In the genomic region with DNA sequence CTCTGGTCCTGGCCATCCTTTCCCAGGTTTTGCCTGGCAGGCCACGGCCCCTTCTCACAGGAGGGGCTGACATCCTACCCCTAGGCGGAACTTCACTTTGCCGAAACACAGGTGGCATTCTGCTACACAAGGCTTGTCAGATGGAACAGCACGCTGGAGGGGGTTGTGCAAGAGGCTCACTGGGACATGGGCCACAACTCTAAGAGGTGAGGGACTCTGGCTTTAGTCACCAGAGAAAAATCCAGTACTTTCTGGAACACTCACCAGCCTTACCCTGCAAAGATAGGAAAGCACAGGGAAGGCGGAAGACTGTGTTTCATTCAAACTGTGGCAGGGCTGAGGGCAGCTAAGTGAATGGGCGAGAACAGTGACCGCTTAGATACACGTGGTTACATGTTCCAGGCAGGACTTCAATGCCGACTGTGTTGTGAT, we compare ENCODE assay signal across 11 cellular contexts. TPM values are rescaled to one million over a fixed set of nuclear protein-coding genes. Genes with fewer than 3 reads are reported as not detected.
DNase-seq lines count a peak whose midpoint lies in the region; ATAC-seq and TF ChIP-seq lines count a peak whose summit lies in the region.
"Had no signal": no experiment of that assay in that cellular context is flagged by ENCODE, and none has a peak within 500 bp of the region (broad histone marks: within the 10 kb centered on the region; RNA-seq: fewer than 3 reads in every experiment).

No MANE protein-coding gene starts in this region.

- DNase-seq in PC-3 (peak; percentile 97), endodermal cell (no peak), medulla oblongata (ENCODE audit: extremely low spot score) (peak; percentile 62), upper lobe of right lung (peak; percentile 83), NCI-H1048 (lab: John Stamatoyannopoulos, UW) (no peak), NCI-H526 treated with DMSO at 0.1 percent for 48 hours (lab: John Stamatoyannopoulos, UW) (no peak), middle frontal gyrus (ENCODE audit: extremely low spot score, low spot score) (no peak)
- DNase-seq: activated CD4-positive, alpha-beta T cell treated with anti-CD3 and anti-CD28 coated beads, Interleukin-2, amount 10 ng/mL, durations not matched to agents 7 days and 5 days; NCI-H2227 treated with DMSO at 0.1 percent for 48 hours; spleen had no signal

- no peaks in the 10 kb centered on the region for H3K9me2 ChIP-seq in PC-3 (replicated peaks; ENCODE audit: low read length)

- peaks cover 65% of the 10 kb centered on the region for H3K4me1 ChIP-seq in PC-3 (ENCODE audit: insufficient read depth, low read length)
- peaks cover 15% of the 10 kb centered on the region for H3K4me1 ChIP-seq in endodermal cell (ENCODE audit: control insufficient read depth, insufficient read depth, low read length)
- H3K4me1 ChIP-seq in upper lobe of right lung = peaks cover 73% of the 10 kb centered on the region

- H2AFZ ChIP-seq in PC-3 (ENCODE audit: low read length) = no peak overlapping the region; the same call in 1 of the 2 replicates

- peak overlapping the region; percentile 75 for H3K4me2 ChIP-seq in PC-3 (ENCODE audit: low read length)

- H3K27me3 Mint-ChIP-seq in endodermal cell (ENCODE audit: insufficient read depth) = no peaks in the 10 kb centered on the region

- CTCF ChIA-PET in PC-3 (lab: Charles Lee) = no interaction called here

- H3K27me3 ChIP-seq in PC-3 (ENCODE audit: low read length) (no peaks in the 10 kb centered on the region), endodermal cell (ENCODE audit: control insufficient read depth, insufficient read depth, low read length, poor library complexity, severe bottlenecking) (no peaks in the 10 kb centered on the region), upper lobe of right lung (no peaks in the 10 kb centered on the region)
- H3K27me3 ChIP-seq: spleen had no signal

- H3K9me3 ChIP-seq in PC-3 (ENCODE audit: low read length) (no peaks in the 10 kb centered on the region), endodermal cell (ENCODE audit: control insufficient read depth, low read length) (no peaks in the 10 kb centered on the region), upper lobe of right lung (no peaks in the 10 kb centered on the region)
- H3K9me3 ChIP-seq: spleen had no signal

- H4K20me1 ChIP-seq in PC-3 (ENCODE audit: low read length) = no peaks in the 10 kb centered on the region

- ATAC-seq in PC-3 (peak; percentile 35), upper lobe of right lung (peak; percentile 80), HG03469 (IDR thresholded peaks at IDR 0.05; ENCODE audit: unreplicated experiment) (no peak)

- POLR2A ChIA-PET in PC-3 (lab: Charles Lee; ENCODE audit: unreplicated experiment) = interaction anchor here (0.6 to 0.7 kb wide), 2 partner anchors 87 to 1838 kb away, joined by 3 to 8 read pairs; no protein-coding TSS in a partner anchor

- H3K27ac ChIP-seq in PC-3 (ENCODE audit: low read length) (peak overlapping the region; percentile 95), endodermal cell (ENCODE audit: low read depth, low read length) (no peak overlapping the region), upper lobe of right lung (peak overlapping the region; percentile 42)

- peaks cover 22% of the 10 kb centered on the region for H3K36me3 Mint-ChIP-seq in endodermal cell (ENCODE audit: low read depth)

- no peak for TF ChIP-seq CTCF in PC-3 (conservative IDR thresholded peaks at IDR 0.05; ENCODE audit: low read depth, low read length)
- no peak for TF ChIP-seq CTCF in endodermal cell (conservative IDR thresholded peaks at IDR 0.05)
- TF ChIP-seq CTCF in upper lobe of right lung (IDR thresholded peaks at IDR 0.05) = no peak

- intact Hi-C loops in PC-3 (cut with micrococcal nuclease) (loop anchor here (1.0 kb wide), 1 partner anchor 12 kb away; no protein-coding TSS in a partner anchor), upper lobe of right lung (cut with DNase I) (no loop called here)

- BruUV-seq in PC-3 (replicated peaks; lab: Mats Ljungman, UMichigan) = no TSS peak

- peak overlapping the region; percentile 14; the same call in 1 of the 2 replicates for H3K4me3 ChIP-seq in PC-3 (ENCODE audit: low read length)
- no peak overlapping the region for H3K4me3 ChIP-seq in endodermal cell (ENCODE audit: low read length)
- no peak overlapping the region for H3K4me3 ChIP-seq in upper lobe of right lung
- H3K4me3 ChIP-seq: spleen had no signal

- WGBS in endodermal cell (ENCODE audit: insufficient coverage in 1 of 2, insufficient read length in 1 of 2), 2 experiments = 92 to 94% methylated on average over 6 to 9 of the region's 9 CpGs

- no peaks in the 10 kb centered on the region for H3K9me3 Mint-ChIP-seq in endodermal cell
- H3K9me3 Mint-ChIP-seq: activated CD4-positive, alpha-beta T cell treated with anti-CD3 and anti-CD28 coated beads, Interleukin-2, amount 10 ng/mL, durations not matched to agents 7 days and 5 days had no signal

- peaks cover 90% of the 10 kb centered on the region for H3K79me2 ChIP-seq in PC-3 (ENCODE audit: low read length)

- peaks cover 21% of the 10 kb centered on the region for H3K4me1 Mint-ChIP-seq in endodermal cell

- H3K9ac ChIP-seq in PC-3 (ENCODE audit: low read length) = peak overlapping the region; percentile 87
- H3K9ac ChIP-seq in endodermal cell (ENCODE audit: extremely low read depth, low read length, poor library complexity, severe bottlenecking) = no peak overlapping the region

- peak overlapping the region; percentile 44 for H3K27ac Mint-ChIP-seq in endodermal cell
- H3K27ac Mint-ChIP-seq: activated CD4-positive, alpha-beta T cell treated with anti-CD3 and anti-CD28 coated beads, Interleukin-2, amount 10 ng/mL, durations not matched to agents 7 days and 5 days had no signal

- H3K36me3 ChIP-seq in PC-3 (ENCODE audit: low read depth, low read length) (no peaks in the 10 kb centered on the region), endodermal cell (ENCODE audit: control insufficient read depth, insufficient read depth, low read length) (peaks cover 29% of the 10 kb centered on the region), upper lobe of right lung (no peaks in the 10 kb centered on the region)
- H3K36me3 ChIP-seq: spleen had no signal

- H3F3A ChIP-seq in PC-3 (ENCODE audit: low read length, unreplicated experiment) = peaks cover 11% of the 10 kb centered on the region

- no peak overlapping the region for H3K4me3 Mint-ChIP-seq in endodermal cell
- H3K4me3 Mint-ChIP-seq: activated CD4-positive, alpha-beta T cell treated with anti-CD3 and anti-CD28 coated beads, Interleukin-2, amount 10 ng/mL, durations not matched to agents 7 days and 5 days had no signal

RNA-seq across cellular contexts. Expression of a gene that starts 18.3 kb away (rescaled TPM):
- total RNA-seq in PC-3 (2014; rRNA removed) (83.1 and 109 TPM in 2 replicates), endodermal cell (10 to 100 TPM; 38.5 to 49.7 TPM), upper lobe of right lung (59.0 TPM)
- 57.7 TPM for polyA plus RNA-seq in endodermal cell (2013, experiment 1 of 2)
- 49.6 TPM for polyA plus RNA-seq in endodermal cell (2013, experiment 2 of 2)

RNA-seq across cellular contexts. Expression of a gene that starts 31.8 kb away (rescaled TPM):
- total RNA-seq in PC-3 (2014; rRNA removed) (not detected in 2 replicates), endodermal cell (under 1 TPM; 0.29 to 0.58 TPM), upper lobe of right lung (not detected)
- not detected for polyA plus RNA-seq in endodermal cell (2013, experiment 1 of 2)
- not detected for polyA plus RNA-seq in endodermal cell (2013, experiment 2 of 2)
- total RNA-seq: activated CD4-positive, alpha-beta T cell treated with anti-CD3 and anti-CD28 coated beads, Interleukin-2, amount 10 ng/mL, durations not matched to agents 7 days and 5 days; spleen had no signal
- polyA plus RNA-seq: spleen had no signal

Comparison
In these comparisons a context has a peak if more than half of its experiments do, and no peak if none do; other contexts are left out.
1. DNase-seq: peak in PC-3 (single experiment), medulla oblongata (single experiment) and upper lobe of right lung (single experiment); none in endodermal cell (single experiment), NCI-H1048 (single experiment), NCI-H526 treated with DMSO at 0.1 percent for 48 hours (single experiment) and middle frontal gyrus (single experiment).